17 cellular contexts compared by ENCODE assay signal in genomic region chr20:17541996-17542395, GRCh38. TPM values are rescaled to one million over a fixed set of nuclear protein-coding genes. Genes with fewer than 3 reads are reported as not detected.
DNase-seq lines count a peak whose midpoint lies in the region; ATAC-seq, FAIRE-seq and TF ChIP-seq lines count a peak whose summit lies in the region.
"Had no signal": no experiment of that assay in that cellular context is flagged by ENCODE, and none has a peak within 500 bp of the region (broad histone marks: within the 10 kb centered on the region; RNA-seq: fewer than 3 reads in every experiment).

No MANE protein-coding gene starts in this region.

- in situ Hi-C loops in mammary epithelial cell (cut with MboI; ENCODE audit: low sequenced_read_pairs in 2 of 2): no loop called here

- H3K9me3 ChIP-seq in SK-N-SH (no peaks in the 10 kb centered on the region), mammary epithelial cell (replicated peaks; ENCODE audit: insufficient read depth, low read length) (no peaks in the 10 kb centered on the region), left lung (no peaks in the 10 kb centered on the region), uterus (no peaks in the 10 kb centered on the region), Karpas-422 (ENCODE audit: low read length) (no peaks in the 10 kb centered on the region)
- H3K9me3 ChIP-seq: heart right ventricle had no signal

- H4K20me1 ChIP-seq in SK-N-SH (ENCODE audit: insufficient read depth) (no peaks in the 10 kb centered on the region), mammary epithelial cell (ENCODE audit: insufficient read depth, low read length) (no peaks in the 10 kb centered on the region), Karpas-422 (ENCODE audit: insufficient read depth, low read depth, low read length) (no peaks in the 10 kb centered on the region)

- TF ChIP-seq POLR2A in uterus (IDR thresholded peaks at IDR 0.05) (no peak), H54 (IDR thresholded peaks at IDR 0.05; ENCODE audit: low read depth, low read length) (no peak)

- intact Hi-C loops in mammary epithelial cell (cut with micrococcal nuclease) (loop anchor here (1.0 kb wide), 1 partner anchor 27 kb away; no protein-coding TSS in a partner anchor), left lung (cut with DNase I) (no loop called here), uterus (cut with DNase I; ENCODE audit: low total_unique reads) (no loop called here)

- FAIRE-seq in H54 (lab: Jason Lieb, UNC): no peak
- FAIRE-seq: HTR-8/SVneo had no signal

- 93% methylated on average over 5 of the region's 5 CpGs for WGBS in SK-N-SH (ENCODE audit: low lambda C conversion rate)
- 68% methylated on average over 5 of the region's 5 CpGs for WGBS in mammary epithelial cell (ENCODE audit: low coverage, missing lambda C conversion rate)

- H3K9ac ChIP-seq in SK-N-SH: no peak overlapping the region
- no peak overlapping the region for H3K9ac ChIP-seq in mammary epithelial cell (ENCODE audit: insufficient read depth, low read length)
- no peak overlapping the region for H3K9ac ChIP-seq in Karpas-422 (ENCODE audit: low read length)
- H3K9ac ChIP-seq: neural progenitor cell had no signal

- H2AFZ ChIP-seq in SK-N-SH (ENCODE audit: low read depth) (no peak overlapping the region), mammary epithelial cell (ENCODE audit: low read depth, low read length) (no peak overlapping the region), Karpas-422 (ENCODE audit: low read length) (no peak overlapping the region)
- H2AFZ ChIP-seq: neural progenitor cell had no signal

- H3K4me2 ChIP-seq in SK-N-SH (peak overlapping the region; percentile 46), mammary epithelial cell (ENCODE audit: insufficient read depth, low read depth, low read length) (no peak overlapping the region), Karpas-422 (ENCODE audit: low read depth, low read length, poor library complexity, severe bottlenecking) (no peak overlapping the region)
- H3K4me2 ChIP-seq: neural progenitor cell had no signal

- H3K9me2 ChIP-seq in SK-N-SH (no peaks in the 10 kb centered on the region), Karpas-422 (replicated peaks; ENCODE audit: insufficient read depth, low read length) (no peaks in the 10 kb centered on the region)

- no peak for DNase-seq in SK-N-SH
- peak; percentile 76 for DNase-seq in mammary epithelial cell
- DNase-seq in left lung: no peak
- DNase-seq in uterus: no peak
- DNase-seq in H54 (ENCODE audit: insufficient read length, low spot score): no peak
- no peak for DNase-seq in DMS53 treated with DMSO at 0.1 percent for 48 hours (lab: John Stamatoyannopoulos, UW; ENCODE audit: unreplicated experiment)
- no peak for DNase-seq in Karpas-422
- DNase-seq: activated CD4-positive, alpha-beta T cell treated with anti-CD3 and anti-CD28 coated beads for 1 hour; activated naive CD8-positive, alpha-beta T cell treated with anti-CD3 and anti-CD28 coated beads, Interleukin-2, amount 50 U/mL, for 24 hours; heart right ventricle; left ventricle myocardium superior; NCI-H345; stimulated activated naive CD8-positive, alpha-beta T cell treated with anti-CD3 and anti-CD28 coated beads, Interleukin-15, amount 100 ng/mL, for 72 hours had no signal

- POLR2A ChIA-PET in SK-N-SH (lab: Yijun Ruan, JAX): no interaction called here

- H3F3A ChIP-seq in SK-N-SH (replicated peaks; ENCODE audit: insufficient read depth): peaks cover 30% of the 10 kb centered on the region

- no peak overlapping the region for H3K4me3 ChIP-seq in SK-N-SH (ENCODE audit: low read depth in 2 of 2, low read length in 1 of 2)
- H3K4me3 ChIP-seq in mammary epithelial cell (replicated peaks in 1 of 3; ENCODE audit: insufficient read depth in 1 of 3, low read depth in 2 of 3, low read length in 3 of 3): no peak overlapping the region
- H3K4me3 ChIP-seq in left lung: no peak overlapping the region
- H3K4me3 ChIP-seq in uterus: no peak overlapping the region
- H3K4me3 ChIP-seq in Karpas-422 (ENCODE audit: low read length): no peak overlapping the region
- H3K4me3 ChIP-seq: heart right ventricle, neural progenitor cell had no signal

- H3K4me1 ChIP-seq in SK-N-SH (ENCODE audit: control insufficient read depth in 1 of 2, insufficient read depth in 2 of 2, low read depth in 1 of 2, low read length in 1 of 2): peaks cover 0 to 15% of the 10 kb centered on the region in 2 experiments; a peak in 2 of 4 replicates
- peaks cover 22% of the 10 kb centered on the region for H3K4me1 ChIP-seq in mammary epithelial cell (ENCODE audit: insufficient read depth, low read length)
- H3K4me1 ChIP-seq in left lung: peaks cover 0 to 4% of the 10 kb centered on the region in 2 donors
- H3K4me1 ChIP-seq in uterus: peaks cover 0 to 3% of the 10 kb centered on the region in 2 donors
- H3K4me1 ChIP-seq in Karpas-422 (ENCODE audit: low read length): peaks cover 3% of the 10 kb centered on the region; the same call in 1 of the 2 replicates
- H3K4me1 ChIP-seq: neural progenitor cell had no signal

- TF ChIP-seq CTCF in SK-N-SH (IDR thresholded peaks at IDR 0.05) (no peak), mammary epithelial cell (conservative IDR thresholded peaks at IDR 0.05 in 1 of 2, IDR thresholded peaks at IDR 0.05 in 1 of 2; ENCODE audit: extremely low read depth in 1 of 2, insufficient read depth in 1 of 2, low read depth in 1 of 2, low read length in 2 of 2) (no peak), left lung (IDR thresholded peaks at IDR 0.05) (no peak), uterus (IDR thresholded peaks at IDR 0.05) (no peak)

- TF ChIP-seq EP300 in SK-N-SH (IDR thresholded peaks at IDR 0.05; ENCODE audit: borderline replicate concordance in 1 of 2, low read depth in 1 of 2, low read length in 1 of 2): no peak

- H3K79me2 ChIP-seq in SK-N-SH (ENCODE audit: insufficient read depth) (no peaks in the 10 kb centered on the region), mammary epithelial cell (ENCODE audit: insufficient read depth, low read length) (no peaks in the 10 kb centered on the region), Karpas-422 (ENCODE audit: low read length) (no peaks in the 10 kb centered on the region)

- no peak for ATAC-seq in SK-N-SH treated with all-trans-retinoic acid at 6 μM for 48 hours
- ATAC-seq in left lung: peak; percentile 64
- ATAC-seq: activated naive CD8-positive, alpha-beta T cell treated with anti-CD3 and anti-CD28 coated beads, Interleukin-2, amount 50 U/mL, for 24 hours; left ventricle myocardium superior; stimulated activated naive CD8-positive, alpha-beta T cell treated with anti-CD3 and anti-CD28 coated beads, Interleukin-15, amount 100 ng/mL, for 72 hours had no signal

- no peaks in the 10 kb centered on the region for H3K36me3 ChIP-seq in SK-N-SH (replicated peaks in 1 of 2; ENCODE audit: control insufficient read depth in 1 of 2, insufficient read depth in 2 of 2, low read length in 1 of 2)
- H3K36me3 ChIP-seq in mammary epithelial cell (ENCODE audit: insufficient read depth, low read length): no peaks in the 10 kb centered on the region
- H3K36me3 ChIP-seq in left lung: no peaks in the 10 kb centered on the region
- H3K36me3 ChIP-seq in uterus: no peaks in the 10 kb centered on the region
- no peaks in the 10 kb centered on the region for H3K36me3 ChIP-seq in Karpas-422 (ENCODE audit: insufficient read depth, low read length)
- H3K36me3 ChIP-seq: heart right ventricle, neural progenitor cell had no signal

- no peaks in the 10 kb centered on the region for H3K27me3 ChIP-seq in SK-N-SH (ENCODE audit: insufficient read depth)
- no peaks in the 10 kb centered on the region for H3K27me3 ChIP-seq in mammary epithelial cell (ENCODE audit: insufficient read depth, low read length)
- H3K27me3 ChIP-seq in left lung: no peaks in the 10 kb centered on the region
- H3K27me3 ChIP-seq in uterus: no peaks in the 10 kb centered on the region
- no peaks in the 10 kb centered on the region for H3K27me3 ChIP-seq in Karpas-422 (ENCODE audit: low read length)
- H3K27me3 ChIP-seq: heart right ventricle had no signal

- no TSS peak for BruUV-seq in mammary epithelial cell (replicated peaks; lab: Mats Ljungman, UMichigan)

- dilution Hi-C loops in mammary epithelial cell (cut with HindIII; ENCODE audit: low sequenced_read_pairs): loop anchor here (5.0 kb wide), 1 partner anchor 50 kb away; no protein-coding TSS in a partner anchor

- no peak for TF ChIP-seq RAD21 in SK-N-SH (IDR thresholded peaks at IDR 0.05; ENCODE audit: low read length)

- CTCF ChIA-PET in SK-N-SH (lab: Yijun Ruan, JAX): interaction anchor here (0.5 to 6.2 kb wide), 7 partner anchors 17 to 454 kb away, joined by 3 to 30 read pairs (median 4); partner anchors contain the start of gene DSTN
- CTCF ChIA-PET in mammary epithelial cell (lab: Charles Lee; ENCODE audit: low non-redundant PET): interaction anchor here (0.6 kb wide), 1 partner anchor 42 kb away, joined by 3 read pairs; no protein-coding TSS in a partner anchor

- H3K27ac ChIP-seq in SK-N-SH (ENCODE audit: low read depth in 2 of 2, low read length in 1 of 2): peak overlapping the region in 1 of 2 experiments; percentile 96; a peak in 2 of 4 replicates
- H3K27ac ChIP-seq in mammary epithelial cell (ENCODE audit: insufficient read depth, low read depth, low read length): no peak overlapping the region
- peak overlapping the region; percentile 13 to 70 for H3K27ac ChIP-seq in left lung
- peak overlapping the region; percentile 67 to 83 for H3K27ac ChIP-seq in uterus
- no peak overlapping the region for H3K27ac ChIP-seq in Karpas-422 (ENCODE audit: low read length)
- H3K27ac ChIP-seq: 22Rv1, neural progenitor cell had no signal

TF ChIP-seq in SK-N-SH treated with all-trans-retinoic acid at 6 μM for 48 hours, 23 proteins besides CTCF, POLR2A, EP300 and RAD21 (continues in another document):
- TF ChIP-seq ZFP3 (CRISPR knock-in tag; IDR thresholded peaks at IDR 0.05): no peak

RNA-seq across cellular contexts. Expression of gene BFSP1, which starts 10.8 kb away (rescaled TPM):
- 6.7 and 7.1 TPM in 2 replicates for polyA plus RNA-seq in SK-N-SH (2012; rRNA removed)
- polyA plus RNA-seq in SK-N-SH (2012; cell fraction: cytosol; rRNA removed): 8.9 and 9.2 TPM in 2 replicates
- polyA plus RNA-seq in SK-N-SH (2012; cell fraction: nucleus; rRNA removed): 5.6 and 5.9 TPM in 2 replicates
- total RNA-seq in mammary epithelial cell: 1 to 10 TPM; 1.3 to 3.2 TPM
- 2.2 TPM for polyA plus RNA-seq in mammary epithelial cell
- not detected for polyA minus RNA-seq in mammary epithelial cell
- 1 to 10 TPM; 1.9 TPM for total RNA-seq in left lung
- total RNA-seq in uterus: 1 to 10 TPM; 1.5 to 5.1 (median 3.1) TPM
- not detected in 2 replicates for total RNA-seq in Karpas-422 (2014; rRNA removed; shearing (Covaris generic); ENCODE audit: low replicate concordance)

RNA-seq across cellular contexts. Expression of gene DSTN, which starts 27.9 kb away (rescaled TPM):
- 151 and 167 TPM in 2 replicates for polyA plus RNA-seq in SK-N-SH (2012; rRNA removed)
- polyA plus RNA-seq in SK-N-SH (2012; cell fraction: cytosol; rRNA removed): 249 and 348 TPM in 2 replicates
- polyA plus RNA-seq in SK-N-SH (2012; cell fraction: nucleus; rRNA removed): 57.6 and 74.2 TPM in 2 replicates
- total RNA-seq in mammary epithelial cell: 100 to 1,000 TPM; 398 to 428 TPM
- polyA plus RNA-seq in mammary epithelial cell: 211 TPM
- 110 TPM for polyA minus RNA-seq in mammary epithelial cell
- 100 to 1,000 TPM; 504 to 551 TPM for total RNA-seq in left lung
- 100 to 1,000 TPM; 294 to 674 (median 623) TPM for total RNA-seq in uterus
- total RNA-seq in Karpas-422 (2014; rRNA removed; shearing (Covaris generic); ENCODE audit: low replicate concordance): 8.9 and 9.5 TPM in 2 replicates

Comparison
In these comparisons a context has a peak if more than half of its experiments do, and no peak if none do; other contexts are left out.
1. H3K27ac ChIP-seq: peak in left lung (2 of 2) and uterus (2 of 2); none in mammary epithelial cell (single experiment) and Karpas-422 (single experiment).
2. RNA of gene DSTN, which starts 27.9 kb away (total RNA-seq): 294 to 674 TPM in uterus, 504 to 551 TPM in left lung and 398 to 428 TPM in mammary epithelial cell; 8.9 to 9.5 TPM in Karpas-422; every median in the first group is over 10 times any median in the second.